In the genomic region with DNA sequence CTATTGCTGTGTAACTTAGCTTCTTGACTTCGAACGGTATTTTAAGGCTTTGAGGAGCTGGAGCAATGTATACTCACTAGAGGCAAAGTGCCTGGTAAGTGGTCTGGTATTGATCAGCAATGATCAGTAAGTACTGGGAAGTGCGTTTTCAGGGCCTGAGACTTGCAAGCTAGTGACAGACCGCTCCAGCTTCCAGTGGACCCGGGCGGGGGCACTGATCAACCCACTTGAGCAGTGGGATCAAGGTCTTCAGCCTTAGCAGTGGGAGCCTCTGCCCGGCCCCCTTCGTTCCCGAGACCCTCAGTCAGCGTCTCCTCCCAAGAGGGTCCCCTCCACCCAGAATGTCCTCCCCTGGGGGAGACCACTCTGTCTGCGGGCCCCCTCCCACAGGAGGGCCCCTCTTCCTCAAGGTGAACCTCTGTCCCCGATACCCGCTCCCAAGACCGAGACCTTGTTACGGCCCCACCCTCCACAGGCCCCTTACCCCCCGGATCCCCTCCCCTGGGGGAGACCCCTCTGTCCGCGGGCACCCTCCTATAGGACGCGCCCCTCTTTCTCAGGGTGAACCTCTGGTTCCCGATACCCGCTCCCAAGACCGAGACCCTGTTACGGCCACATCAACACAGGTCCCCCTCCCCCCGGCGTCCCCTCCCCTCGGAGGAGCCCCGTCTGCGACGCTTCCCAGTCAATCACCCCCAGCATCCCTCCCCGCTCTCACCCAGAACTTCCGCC, we compare ENCODE assay signal across 8 cellular contexts. TPM values are rescaled to one million over a fixed set of nuclear protein-coding genes. Genes with fewer than 3 reads are reported as not detected.
A peak's percentile ranks its signal among the peaks of the same experiment; 100 is the strongest.
DNase-seq lines count a peak whose midpoint lies in the region; ATAC-seq and TF ChIP-seq lines count a peak whose summit lies in the region.

No MANE protein-coding gene starts in this region.

- peaks cover 40% of the 10 kb centered on the region for H4K20me1 ChIP-seq in smooth muscle cell (ENCODE audit: low read depth)

- ATAC-seq in HG03159 (IDR thresholded peaks at IDR 0.05; ENCODE audit: unreplicated experiment): peak; percentile 10
- ATAC-seq in HG02759 (IDR thresholded peaks at IDR 0.05; ENCODE audit: unreplicated experiment): no peak
- no peak for ATAC-seq in GM18858 (IDR thresholded peaks at IDR 0.05; ENCODE audit: unreplicated experiment)

- H3F3A ChIP-seq in smooth muscle cell (ENCODE audit: low read depth): no peaks in the 10 kb centered on the region

- in situ Hi-C loops in astrocyte of the spinal cord (cut with HindIII; ENCODE audit: low sequenced_read_pairs): no loop called here

- H3K9me3 ChIP-seq in BE2C (no peaks in the 10 kb centered on the region), iPS-18c (ENCODE audit: control insufficient read depth, insufficient read depth, low read length) (peaks cover 2% of the 10 kb centered on the region), smooth muscle cell (replicated peaks; ENCODE audit: low read depth) (no peaks in the 10 kb centered on the region)

- H3K4me3 ChIP-seq in BE2C (ENCODE audit: low read depth, low read length): peak overlapping the region; percentile 95
- H3K4me3 ChIP-seq in astrocyte of the spinal cord (ENCODE audit: low read depth, low read length): peak overlapping the region; percentile 85
- H3K4me3 ChIP-seq in iPS-18c (ENCODE audit: insufficient read depth, low read depth, low read length): peak overlapping the region; percentile 96
- peak overlapping the region; percentile 94 for H3K4me3 ChIP-seq in smooth muscle cell

- TF ChIP-seq CTCF in BE2C (IDR thresholded peaks at IDR 0.05; ENCODE audit: low read depth, low read length): no peak
- TF ChIP-seq CTCF in astrocyte of the spinal cord (IDR thresholded peaks at IDR 0.05; ENCODE audit: low read depth, low read length): no peak
- no peak for TF ChIP-seq CTCF in smooth muscle cell (IDR thresholded peaks at IDR 0.05; ENCODE audit: borderline replicate concordance, insufficient read depth, poor library complexity, severe bottlenecking)

- H3K27me3 ChIP-seq in BE2C (no peaks in the 10 kb centered on the region), smooth muscle cell (ENCODE audit: low read depth) (no peaks in the 10 kb centered on the region)

- H3K36me3 ChIP-seq in BE2C (peaks cover 17% of the 10 kb centered on the region), smooth muscle cell (ENCODE audit: low read depth) (no peaks in the 10 kb centered on the region)

- peak overlapping the region; percentile 97 for H2AFZ ChIP-seq in smooth muscle cell (ENCODE audit: low read depth)

- H3K9ac ChIP-seq in smooth muscle cell (ENCODE audit: low read depth): peak overlapping the region; percentile 96

- DNase-seq in BE2C (peak; percentile 23), astrocyte of the spinal cord (ENCODE audit: low read depth, low spot score) (no peak), smooth muscle cell (lab: John Stamatoyannopoulos, UW; ENCODE audit: unreplicated experiment) (no peak), HK-2 (ENCODE audit: unreplicated experiment) (no peak)

- 6% methylated on average over 20 of the region's 32 CpGs for WGBS in smooth muscle cell (ENCODE audit: low lambda C conversion rate)

- H3K4me1 ChIP-seq in BE2C (peaks cover 3% of the 10 kb centered on the region), smooth muscle cell (ENCODE audit: low read depth) (peaks cover 13% of the 10 kb centered on the region)

- peak overlapping the region; percentile 83 for H3K27ac ChIP-seq in smooth muscle cell (ENCODE audit: low read depth)

- peaks cover 41% of the 10 kb centered on the region for H3K79me2 ChIP-seq in smooth muscle cell (ENCODE audit: low read depth)

- H3K4me2 ChIP-seq in smooth muscle cell: peak overlapping the region; percentile 90

RNA-seq across cellular contexts. Expression of a gene that starts 0.4 kb away (rescaled TPM):
- polyA plus RNA-seq in BE2C (2012; ENCODE audit: insufficient read depth, insufficient read length, low read depth): 126 TPM
- 117 and 140 TPM in 2 replicates for total RNA-seq in smooth muscle cell
- 131 and 164 TPM in 2 replicates for polyA plus RNA-seq in smooth muscle cell
